15 cellular contexts compared by ENCODE assay signal in the genomic region with DNA sequence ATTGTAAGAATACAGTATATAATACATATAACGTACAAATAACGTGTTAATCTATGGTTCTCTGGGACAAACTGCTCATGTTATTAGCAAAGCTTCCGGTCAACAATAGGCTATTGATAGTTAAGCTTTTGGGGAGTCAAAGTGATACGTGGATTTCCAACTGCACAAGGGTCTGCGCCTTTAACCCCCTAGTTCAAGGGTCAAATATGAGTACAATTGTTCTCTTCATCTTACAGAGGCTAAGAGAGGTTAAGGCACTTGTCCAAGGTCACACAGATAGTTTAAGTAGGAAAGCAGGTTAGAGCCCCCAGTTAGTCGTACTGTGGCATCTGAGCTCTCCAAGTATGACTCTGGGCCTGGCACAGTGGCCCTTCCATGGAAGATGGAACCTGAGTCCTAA.
"Had no signal": no experiment of that assay in that cellular context is flagged by ENCODE, and none has a peak within 500 bp of the region (broad histone marks: within the 10 kb centered on the region; RNA-seq: fewer than 3 reads in every experiment).

No MANE protein-coding gene starts in this region.

- ATAC-seq: heart left ventricle; naive thymus-derived CD4-positive, alpha-beta T cell had no signal

- H3K4me3 ChIP-seq: heart left ventricle, sigmoid colon, skin epidermis, stomach, thoracic aorta, transverse colon had no signal

- H3K27me3 ChIP-seq: heart left ventricle, sigmoid colon, stomach, transverse colon had no signal

- H3K9me3 ChIP-seq: heart left ventricle, sigmoid colon, stomach, thoracic aorta, transverse colon had no signal

- DNase-seq: effector memory CD4-positive, alpha-beta T cell; foreskin melanocyte; heart left ventricle; hippocampal formation; kidney glomerular epithelial cell; naive thymus-derived CD4-positive, alpha-beta T cell; nephron progenitor cell; posterior cingulate gyrus; sigmoid colon; stimulated activated naive CD4-positive, alpha-beta T cell; stomach; substantia nigra; transverse colon had no signal

- H3K27ac ChIP-seq: heart left ventricle, sigmoid colon, skin epidermis, stomach, thoracic aorta, transverse colon had no signal

- H3K36me3 ChIP-seq: heart left ventricle, sigmoid colon, stomach, thoracic aorta, transverse colon had no signal
